ENCODE assay signal across 15 cellular contexts in the genomic region with DNA sequence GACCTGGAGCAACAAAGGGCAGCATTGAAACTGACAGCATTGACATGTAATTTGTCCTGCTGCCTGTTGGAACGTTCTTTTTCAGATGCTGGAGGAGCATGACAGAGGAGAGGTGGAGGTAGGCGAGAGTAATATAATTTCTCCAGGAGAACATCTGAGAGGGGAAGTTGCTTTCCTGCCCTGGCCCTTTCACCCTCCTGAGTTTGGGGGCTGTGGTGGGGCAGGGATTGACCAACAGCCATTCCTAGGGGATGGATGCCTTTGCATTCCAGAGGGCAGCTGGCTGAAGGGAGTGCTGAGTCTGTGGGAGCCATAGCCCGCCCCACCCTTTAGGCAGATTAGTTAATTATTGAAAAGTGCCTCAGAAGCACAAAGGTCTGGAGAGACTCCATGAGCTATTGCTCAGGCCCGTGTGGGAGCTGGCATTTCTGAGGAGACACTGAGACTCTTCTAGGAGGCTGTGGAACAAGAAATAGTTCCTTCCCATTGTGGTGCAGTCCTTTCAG.
DNase-seq lines count a peak whose midpoint lies in the region; ATAC-seq and TF ChIP-seq lines count a peak whose summit lies in the region.
"Had no signal": no experiment of that assay in that cellular context is flagged by ENCODE, and none has a peak within 500 bp of the region (broad histone marks: within the 10 kb centered on the region; RNA-seq: fewer than 3 reads in every experiment).

No MANE protein-coding gene starts in this region.

- H3K4me2 ChIP-seq in neuronal stem cell (ENCODE audit: insufficient read depth, low read length, poor library complexity, severe bottlenecking) = no peak overlapping the region

- H3K4me3 ChIP-seq in neuronal stem cell (ENCODE audit: low read length in 2 of 2) (no peak overlapping the region), ascending aorta (no peak overlapping the region), coronary artery (no peak overlapping the region)
- H3K4me3 ChIP-seq: SK-N-MC, thyroid gland had no signal

- no peak overlapping the region for H3K9ac ChIP-seq in neuronal stem cell (ENCODE audit: low read depth, low read length, poor library complexity)

- H2BK12ac ChIP-seq in neuronal stem cell (ENCODE audit: low read length) = no peak overlapping the region

- H3K14ac ChIP-seq in neuronal stem cell (ENCODE audit: low read length) = no peak overlapping the region

- peak; percentile 63 for DNase-seq in GM03348 (ENCODE audit: low spot score)
- no peak for DNase-seq in RWPE1 (ENCODE audit: low spot score)
- peak; percentile 95 for DNase-seq in glomerular visceral epithelial cell (ENCODE audit: extremely low spot score)
- no peak for DNase-seq in neuronal stem cell (ENCODE audit: low spot score)
- DNase-seq in ascending aorta (ENCODE audit: low spot score in 2 of 2) = no peak
- DNase-seq in coronary artery (ENCODE audit: low spot score) = no peak
- no peak for DNase-seq in HPDE6-E6E7 (ENCODE audit: extremely low spot score)
- DNase-seq: activated T-cell treated with anti-CD3 and anti-CD28 coated beads, Interleukin-2, amount 50 U/mL, for 1 hour; CD4-positive, alpha-beta T cell; left cardiac atrium; NCI-H1694; stimulated activated CD4-positive, alpha-beta T cell treated with anti-CD3 and anti-CD28 coated beads, Interleukin-2, amount 100 ng/mL, for 24 hours; thyroid gland had no signal

- H3K27ac ChIP-seq in RWPE1 = peak overlapping the region; percentile 59
- H3K27ac ChIP-seq in neuronal stem cell (replicated peaks; ENCODE audit: low read length) = no peak overlapping the region
- H3K27ac ChIP-seq in ascending aorta = no peak overlapping the region
- H3K27ac ChIP-seq in coronary artery = peak overlapping the region in 1 of 2 donors; percentile 15
- H3K27ac ChIP-seq: SK-N-MC had no signal

- no peak overlapping the region for H3K23ac ChIP-seq in neuronal stem cell (ENCODE audit: low read depth, low read length, poor library complexity)

- H3K4me1 ChIP-seq in neuronal stem cell (ENCODE audit: control insufficient read depth in 2 of 2, insufficient read depth in 1 of 2, low read depth in 1 of 2, low read length in 2 of 2) (peaks cover 0 to 9% of the 10 kb centered on the region in 2 donors), ascending aorta (peaks cover 0 to 10% of the 10 kb centered on the region in 2 donors)

- no peak overlapping the region for H2BK5ac ChIP-seq in neuronal stem cell (ENCODE audit: low read length)

- no peak for ATAC-seq in HG03571 (IDR thresholded peaks at IDR 0.05; ENCODE audit: unreplicated experiment)

- no peaks in the 10 kb centered on the region for H3K79me1 ChIP-seq in neuronal stem cell (ENCODE audit: low read depth, low read length)

- CTCF ChIA-PET in RWPE1 (lab: Yijun Ruan, JAX) = no interaction called here

- H4K91ac ChIP-seq in neuronal stem cell (ENCODE audit: low read depth, low read length, poor library complexity) = no peak overlapping the region

- H4K8ac ChIP-seq in neuronal stem cell (ENCODE audit: low read depth, low read length) = no peak overlapping the region

- H2AK5ac ChIP-seq in neuronal stem cell (ENCODE audit: low read depth, low read length) = no peak overlapping the region

- H3K4ac ChIP-seq in neuronal stem cell (ENCODE audit: low read length) = no peak overlapping the region

- H3K9me3 ChIP-seq in neuronal stem cell (replicated peaks in 1 of 2; ENCODE audit: control insufficient read depth in 2 of 2, insufficient read depth in 1 of 2, low read depth in 1 of 2, low read length in 2 of 2) (no peaks in the 10 kb centered on the region), ascending aorta (no peaks in the 10 kb centered on the region)
- H3K9me3 ChIP-seq: thyroid gland had no signal

- H3K27me3 ChIP-seq in neuronal stem cell (ENCODE audit: control insufficient read depth in 3 of 3, insufficient read depth in 3 of 3, low read depth in 1 of 3, low read length in 3 of 3) (peaks cover 0 to 6% (median 0%) of the 10 kb centered on the region in 3 experiments), ascending aorta (no peaks in the 10 kb centered on the region)
- H3K27me3 ChIP-seq: thyroid gland had no signal

- no peak overlapping the region for H2BK15ac ChIP-seq in neuronal stem cell (ENCODE audit: low read length)

- WGBS in neuronal stem cell (ENCODE audit: extremely low coverage in 2 of 2, insufficient read length in 2 of 2, insufficient replicate concordance in 1 of 2), 2 donors = no CpG with 5 or more reads among the region's 4 CpGs

- TF ChIP-seq CTCF in RWPE1 (conservative IDR thresholded peaks at IDR 0.05; ENCODE audit: low read depth) = no peak
- TF ChIP-seq CTCF in ascending aorta (IDR thresholded peaks at IDR 0.05) = no peak
- no peak for TF ChIP-seq CTCF in coronary artery (IDR thresholded peaks at IDR 0.05)

- no peak overlapping the region for H3K18ac ChIP-seq in neuronal stem cell (ENCODE audit: low read length)

- H3K36me3 ChIP-seq in neuronal stem cell (replicated peaks in 1 of 2; ENCODE audit: control insufficient read depth in 2 of 2, insufficient read depth in 2 of 2, low read length in 2 of 2) (no peaks in the 10 kb centered on the region), ascending aorta (no peaks in the 10 kb centered on the region)
- H3K36me3 ChIP-seq: thyroid gland had no signal

- H2BK120ac ChIP-seq in neuronal stem cell (ENCODE audit: low read depth, low read length) = no peak overlapping the region

- POLR2A ChIA-PET in RWPE1 (lab: Yijun Ruan, JAX; ENCODE audit: low non-redundant PET) = no interaction called here

- H2AFZ ChIP-seq in neuronal stem cell (ENCODE audit: low read length) = peak overlapping the region; percentile 52

- intact Hi-C loops in ascending aorta (cut with DNase I) = no loop called here

Comparison
In these comparisons a context has a peak if more than half of its experiments do, and no peak if none do; other contexts are left out.
1. DNase-seq: peak in GM03348 (single experiment) and glomerular visceral epithelial cell (single experiment); none in RWPE1 (single experiment), neuronal stem cell (single experiment), ascending aorta (0 of 2), coronary artery (single experiment) and HPDE6-E6E7 (single experiment).